ENCODE assay signal across 8 cellular contexts in the genomic region with DNA sequence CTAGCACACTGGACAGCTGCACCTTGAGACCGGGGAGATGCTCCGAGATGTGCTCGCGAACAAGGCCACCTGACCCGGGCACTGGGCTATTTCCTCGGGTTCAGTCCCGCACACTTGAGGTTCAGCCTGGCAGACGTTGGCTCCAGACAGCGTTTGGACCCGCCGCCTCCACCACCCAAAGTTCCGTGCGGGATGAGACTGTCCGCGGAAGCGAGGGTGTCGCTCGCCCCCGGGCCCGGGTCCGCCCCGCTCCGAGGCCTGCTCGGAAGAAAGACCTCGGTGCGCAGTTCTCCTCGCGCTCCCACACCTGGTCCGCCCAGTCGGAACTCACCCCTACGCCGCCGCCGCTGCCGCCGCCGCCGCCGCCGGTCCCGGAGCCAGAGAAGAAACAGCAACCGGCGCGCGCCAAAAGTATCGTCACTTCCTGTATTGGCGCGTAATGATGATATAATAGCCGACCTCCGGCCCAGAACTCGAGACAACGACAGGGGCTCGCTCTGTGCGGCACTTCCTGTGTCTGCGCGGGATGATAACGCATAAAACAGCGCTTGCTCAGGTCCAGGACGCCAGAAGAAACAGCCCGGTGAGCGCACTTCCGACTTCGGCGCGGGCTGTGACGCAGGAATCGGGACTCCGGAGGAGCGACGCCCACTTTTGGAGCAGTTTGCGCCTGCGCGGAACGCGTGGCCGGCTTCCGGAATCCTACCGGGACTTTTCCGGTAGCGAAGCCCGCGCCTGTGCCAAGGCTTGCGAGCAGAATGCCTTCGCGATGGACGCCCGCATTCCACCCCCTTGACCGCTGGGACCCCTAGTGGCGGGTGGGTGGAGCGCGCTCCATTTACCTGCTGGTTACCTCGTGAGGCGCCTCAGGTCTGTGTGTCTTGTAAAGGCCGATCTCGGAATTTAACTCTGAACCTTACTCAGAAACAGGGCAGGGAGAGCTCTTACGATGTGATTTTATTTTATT. TPM values are rescaled to one million over a fixed set of nuclear protein-coding genes. Genes with fewer than 3 reads are reported as not detected.
A peak's percentile ranks its signal among the peaks of the same experiment; 100 is the strongest.
DNase-seq lines count a peak whose midpoint lies in the region; TF ChIP-seq lines count a peak whose summit lies in the region.
"Not testable (repeated sequence)": the region's sequence is repeated elsewhere in the genome, so short reads cannot be mapped to it uniquely, and the experiment has no call there.

A gene (minus strand): TSS at position 422 of the 967 bp plus-strand sequence. CDS start 1,519 bp downstream, outside the sequence.

- H3F3A ChIP-seq in neural cell (ENCODE audit: insufficient read depth, low read length, poor library complexity, severe bottlenecking): not testable (repeated sequence)

- TF ChIP-seq POLR2A in stomach (IDR thresholded peaks at IDR 0.05): not testable (repeated sequence)

- not testable (repeated sequence) for H3K79me2 ChIP-seq in neural cell (replicated peaks; ENCODE audit: insufficient read depth, low read length)

- H3K4me3 ChIP-seq in HAP-1: peak within 1 kb of the TSS; percentile 65
- peak within 1 kb of the TSS; percentile 87 for H3K4me3 ChIP-seq in MG63
- H3K4me3 ChIP-seq in fibroblast of the aortic adventitia (ENCODE audit: low read depth, low read length): peak within 1 kb of the TSS; percentile 63
- H3K4me3 ChIP-seq in neural cell (ENCODE audit: low read length): peak within 1 kb of the TSS; percentile 68
- H3K4me3 ChIP-seq in stomach: peak within 1 kb of the TSS; percentile 63 to 68 (median 66)

- H3K4me2 ChIP-seq in neural cell (ENCODE audit: low read length): not testable (repeated sequence)

- TF ChIP-seq CTCF in fibroblast of the aortic adventitia (IDR thresholded peaks at IDR 0.05; ENCODE audit: insufficient read depth, low read length) (peak; percentile 5), neural cell (IDR thresholded peaks at IDR 0.05; ENCODE audit: poor library complexity, severe bottlenecking) (peak; percentile 50), stomach (IDR thresholded peaks at IDR 0.05) (peak in 2 of 7 experiments; percentile 10)

- intact Hi-C loops in stomach (cut with DNase I; ENCODE audit: low total_unique reads): not testable (repeated sequence)

- not testable (repeated sequence) for H3K4me1 ChIP-seq in HAP-1
- peaks cover 0 to 43% (median 25%) of the 10 kb centered on the region in 4 donors for H3K4me1 ChIP-seq in stomach

- H3K36me3 ChIP-seq in HAP-1 (replicated peaks): peaks cover 28% of the 10 kb centered on the region
- H3K36me3 ChIP-seq in MG63: peaks cover 27% of the 10 kb centered on the region
- H3K36me3 ChIP-seq in neural cell (ENCODE audit: insufficient read depth, low read length): not testable (repeated sequence)
- H3K36me3 ChIP-seq in stomach: peaks cover 19 to 42% (median 39%) of the 10 kb centered on the region in 4 donors

- H2AFZ ChIP-seq in neural cell (ENCODE audit: low read depth, low read length): peak within 1 kb of the TSS; percentile 8

- TF ChIP-seq EP300 in neural cell (conservative IDR thresholded peaks at IDR 0.05; ENCODE audit: poor library complexity, severe bottlenecking): peak; percentile 86
- not testable (repeated sequence) for TF ChIP-seq EP300 in stomach (IDR thresholded peaks at IDR 0.05)

- not testable (repeated sequence) for H4K20me1 ChIP-seq in neural cell (ENCODE audit: insufficient read depth)

- not testable (repeated sequence) for H3K27me3 ChIP-seq in HAP-1 (ENCODE audit: low read depth); MG63; neural cell (ENCODE audit: insufficient read depth, low read depth, low read length); stomach

- DNase-seq in G401 (ENCODE audit: low spot score) (peak; percentile 93), HAP-1 (ENCODE audit: low spot score in 2 of 2) (peak; percentile 69 to 93), MG63 (peak; percentile 96), SHP77 treated with DMSO at 0.1 percent for 48 hours (lab: John Stamatoyannopoulos, UW) (peak; percentile 76), fibroblast of the aortic adventitia (ENCODE audit: low read depth) (peak; percentile 99), stomach (peak; percentile 92)
- peak; percentile 100 for DNase-seq in activated effector memory CD4-positive, alpha-beta T cell treated with anti-CD3 and anti-CD28 coated beads, Interleukin-2, amount 50 U/mL, for 16 hours

- H3K9ac ChIP-seq in neural cell (ENCODE audit: low read length): peak within 1 kb of the TSS; percentile 76

- H3K9me2 ChIP-seq in neural cell (ENCODE audit: insufficient read depth, low read length): not testable (repeated sequence)

- in situ Hi-C loops in G401 (cut with HindIII; ENCODE audit: low sequenced_read_pairs); HAP-1 (cut with MboI; ENCODE audit: low sequenced_read_pairs): not testable (repeated sequence)

- peak within 1 kb of the TSS; percentile 91 for H3K27ac ChIP-seq in neural cell (ENCODE audit: low read length)
- peak within 1 kb of the TSS; percentile 90 to 100 (median 99) for H3K27ac ChIP-seq in stomach

- H3K9me3 ChIP-seq in HAP-1; MG63; neural cell (ENCODE audit: low read length); stomach: not testable (repeated sequence)

- peak; percentile 8 for TF ChIP-seq RAD21 in neural cell (conservative IDR thresholded peaks at IDR 0.05)

- WGBS in stomach, 5 donors: 0 to 1% (median 0%) methylated on average over 24 to 65 of the region's 96 CpGs

TF ChIP-seq in neural cell, 6 proteins besides CTCF, POLR2A, EP300 and RAD21:
- TF ChIP-seq MXI1 (conservative IDR thresholded peaks at IDR 0.05; ENCODE audit: poor library complexity, severe bottlenecking) (peak; percentile 84), POLR2AphosphoS5 (IDR thresholded peaks at IDR 0.05) (peak; percentile 77)

RNA-seq across cellular contexts. Expression of the gene that starts here (rescaled TPM):
- total RNA-seq in G401 (2014; rRNA removed; shearing (Covaris generic)): 7.5 and 12.9 TPM in 2 replicates
- total RNA-seq in MG63 (2014; rRNA removed; shearing (Covaris generic); ENCODE audit: low replicate concordance): 4.5 and 12.8 TPM in 2 replicates
- total RNA-seq in fibroblast of the aortic adventitia (ENCODE audit: low replicate concordance): 10.5 and 21.6 TPM in 2 replicates
- polyA plus RNA-seq in neural cell: 9.6 and 13.7 TPM in 2 replicates
- polyA minus RNA-seq in neural cell: 9.5 and 11.6 TPM in 2 replicates
- total RNA-seq in stomach: 10 to 100 TPM in 4 of 5 donors, 1 to 10 TPM in 1; 9.0 to 62.6 (median 29.3) TPM
- 10 to 100 TPM; 21.6 to 37.4 (median 27.9) TPM for polyA plus RNA-seq in stomach

Comparison
In these comparisons a context has a peak if more than half of its experiments do, and no peak if none do; other contexts are left out.
1. Peak in every context shown above with its lines: DNase-seq, H3K4me3 ChIP-seq and H3K27ac ChIP-seq.